Comparison of ENCODE assay signal across 10 cellular contexts in genomic region chr11:62806611-62807121, GRCh38. TPM values are rescaled to one million over a fixed set of nuclear protein-coding genes. Genes with fewer than 3 reads are reported as not detected.
DNase-seq lines count a peak whose midpoint lies in the region; ATAC-seq, FAIRE-seq and TF ChIP-seq lines count a peak whose summit lies in the region.
"Had no signal": no experiment of that assay in that cellular context is flagged by ENCODE, and none has a peak within 500 bp of the region (broad histone marks: within the 10 kb centered on the region; RNA-seq: fewer than 3 reads in every experiment).

No MANE protein-coding gene starts in this region.

- no peaks in the 10 kb centered on the region for H3K9me3 Mint-ChIP-seq in activated CD8-positive, alpha-beta memory T cell treated with anti-CD3 and anti-CD28 coated beads, Interleukin-2, amount 10 ng/mL, durations not matched to agents 7 days and 5 days (ENCODE audit: low read depth)
- no peaks in the 10 kb centered on the region for H3K9me3 Mint-ChIP-seq in activated T-helper 2 cell treated with anti-CD3 and anti-CD28 coated beads, Interferon-gamma antibody, Interleukin-2, Interleukin-4, amounts not matched to agents 10 μg/mL and 5 μg/mL and 100 μg/mL, durations not matched to agents 14 hours and 24 hours and 36 hours

- intact Hi-C loops in activated T-helper 2 cell treated with anti-CD3 and anti-CD28 coated beads, Interferon-gamma antibody, Interleukin-2, Interleukin-4, amounts not matched to agents 10 μg/mL and 5 μg/mL and 100 μg/mL, durations not matched to agents 14 hours and 24 hours and 36 hours (cut with micrococcal nuclease), result no loop called here

- TF ChIP-seq CTCF in tibial nerve (IDR thresholded peaks at IDR 0.05), result no peak

- H3K4me1 Mint-ChIP-seq in activated CD8-positive, alpha-beta memory T cell treated with anti-CD3 and anti-CD28 coated beads, Interleukin-2, amount 10 ng/mL, durations not matched to agents 7 days and 5 days, result peaks cover 48% of the 10 kb centered on the region
- peaks cover 27% of the 10 kb centered on the region for H3K4me1 Mint-ChIP-seq in activated T-helper 2 cell treated with anti-CD3 and anti-CD28 coated beads, Interferon-gamma antibody, Interleukin-2, Interleukin-4, amounts not matched to agents 10 μg/mL and 5 μg/mL and 100 μg/mL, durations not matched to agents 14 hours and 24 hours and 36 hours (ENCODE audit: low read depth)

- no peak overlapping the region for H3K27ac ChIP-seq in iPS-18a (ENCODE audit: low read length)
- H3K27ac ChIP-seq in tibial nerve, result peak overlapping the region in 3 of 4 donors; percentile 92 to 95 (median 95)

- H3K4me1 ChIP-seq in iPS-18a (ENCODE audit: control insufficient read depth, low read depth, low read length) (peaks cover 4% of the 10 kb centered on the region), tibial nerve (peaks cover 0 to 39% (median 16%) of the 10 kb centered on the region in 4 donors)

- ATAC-seq in activated CD8-positive, alpha-beta memory T cell treated with anti-CD3 and anti-CD28 coated beads, Interleukin-2, amount 10 ng/mL, durations not matched to agents 7 days and 5 days, result no peak
- ATAC-seq in GM21447 (IDR thresholded peaks at IDR 0.05; ENCODE audit: unreplicated experiment), result no peak

- no peaks in the 10 kb centered on the region for H3K27me3 Mint-ChIP-seq in activated CD8-positive, alpha-beta memory T cell treated with anti-CD3 and anti-CD28 coated beads, Interleukin-2, amount 10 ng/mL, durations not matched to agents 7 days and 5 days
- no peaks in the 10 kb centered on the region for H3K27me3 Mint-ChIP-seq in activated T-helper 2 cell treated with anti-CD3 and anti-CD28 coated beads, Interferon-gamma antibody, Interleukin-2, Interleukin-4, amounts not matched to agents 10 μg/mL and 5 μg/mL and 100 μg/mL, durations not matched to agents 14 hours and 24 hours and 36 hours (ENCODE audit: low read depth)

- no peak for TF ChIP-seq POLR2A in tibial nerve (IDR thresholded peaks at IDR 0.05)

- TF ChIP-seq EP300 in tibial nerve (IDR thresholded peaks at IDR 0.05), result no peak

- peaks cover 17% of the 10 kb centered on the region for H3K36me3 ChIP-seq in iPS-18a (ENCODE audit: control insufficient read depth, low read depth, low read length)
- peaks cover 0 to 31% (median 6%) of the 10 kb centered on the region in 3 donors for H3K36me3 ChIP-seq in tibial nerve

- H3K36me3 Mint-ChIP-seq in activated CD8-positive, alpha-beta memory T cell treated with anti-CD3 and anti-CD28 coated beads, Interleukin-2, amount 10 ng/mL, durations not matched to agents 7 days and 5 days, result peaks cover 23% of the 10 kb centered on the region
- peaks cover 42% of the 10 kb centered on the region for H3K36me3 Mint-ChIP-seq in activated T-helper 2 cell treated with anti-CD3 and anti-CD28 coated beads, Interferon-gamma antibody, Interleukin-2, Interleukin-4, amounts not matched to agents 10 μg/mL and 5 μg/mL and 100 μg/mL, durations not matched to agents 14 hours and 24 hours and 36 hours (ENCODE audit: low read depth)

- H3K27me3 ChIP-seq in iPS-18a (ENCODE audit: control insufficient read depth, insufficient read depth, low read length) (no peaks in the 10 kb centered on the region), tibial nerve (no peaks in the 10 kb centered on the region)

- CTCF ChIA-PET in activated CD8-positive, alpha-beta memory T cell treated with anti-CD3 and anti-CD28 coated beads, Interleukin-2, amount 10 ng/mL, durations not matched to agents 7 days and 5 days (lab: Charles Lee), result interaction anchor here (1.1 to 3.2 kb wide), 8 partner anchors 9 to 215 kb away, joined by 3 to 24 read pairs (median 5); partner anchors contain the start of genes SLC3A2, TMEM179B and TUT1

- no peak for FAIRE-seq in frontal cortex (lab: Jason Lieb, UNC)

- H3K9me3 ChIP-seq in iPS-18a (ENCODE audit: control insufficient read depth, low read depth, low read length) (no peaks in the 10 kb centered on the region), tibial nerve (no peaks in the 10 kb centered on the region)

- no peak overlapping the region for H3K9ac ChIP-seq in iPS-18a (ENCODE audit: low read length)

- peak overlapping the region; percentile 99 for H3K4me3 Mint-ChIP-seq in activated CD8-positive, alpha-beta memory T cell treated with anti-CD3 and anti-CD28 coated beads, Interleukin-2, amount 10 ng/mL, durations not matched to agents 7 days and 5 days
- H3K4me3 Mint-ChIP-seq in activated T-helper 2 cell treated with anti-CD3 and anti-CD28 coated beads, Interferon-gamma antibody, Interleukin-2, Interleukin-4, amounts not matched to agents 10 μg/mL and 5 μg/mL and 100 μg/mL, durations not matched to agents 14 hours and 24 hours and 36 hours (ENCODE audit: low read depth), result peak overlapping the region; percentile 98

- H3K4me3 ChIP-seq in iPS-18a (ENCODE audit: low read length) (peak overlapping the region; percentile 83), tibial nerve (no peak overlapping the region)

- 55 to 75% methylated on average over 4 to 5 of the region's 5 CpGs for WGBS in tibial nerve, 2 donors

- DNase-seq in activated CD8-positive, alpha-beta memory T cell treated with anti-CD3 and anti-CD28 coated beads, Interleukin-2, amount 10 ng/mL, durations not matched to agents 7 days and 5 days, result no peak
- DNase-seq in activated CD8-positive, alpha-beta memory T cell treated with anti-CD3 and anti-CD28 coated beads, Interleukin-2, amount 50 U/mL, for 48 hours, result no peak
- no peak for DNase-seq in activated T-helper 2 cell treated with anti-CD3 and anti-CD28 coated beads, Interferon-gamma antibody, Interleukin-2, Interleukin-4, amounts not matched to agents 10 μg/mL and 5 μg/mL and 100 μg/mL, durations not matched to agents 14 hours and 24 hours and 36 hours (ENCODE audit: low spot score)
- DNase-seq in tibial nerve (ENCODE audit: low spot score in 2 of 2), result peak in 1 of 2 donors; percentile 18
- DNase-seq in HuH-7 (ENCODE audit: low spot score), result no peak
- no peak for DNase-seq in frontal cortex (ENCODE audit: low spot score in 2 of 2)

- H3K27ac Mint-ChIP-seq in activated CD8-positive, alpha-beta memory T cell treated with anti-CD3 and anti-CD28 coated beads, Interleukin-2, amount 10 ng/mL, durations not matched to agents 7 days and 5 days, result peak overlapping the region; percentile 98
- H3K27ac Mint-ChIP-seq in activated T-helper 2 cell treated with anti-CD3 and anti-CD28 coated beads, Interferon-gamma antibody, Interleukin-2, Interleukin-4, amounts not matched to agents 10 μg/mL and 5 μg/mL and 100 μg/mL, durations not matched to agents 14 hours and 24 hours and 36 hours, result no peak overlapping the region

RNA-seq across cellular contexts. Expression of gene NXF1, which starts 1.4 kb away (rescaled TPM):
- total RNA-seq in activated CD8-positive, alpha-beta memory T cell treated with anti-CD3 and anti-CD28 coated beads, Interleukin-2, amount 10 ng/mL, durations not matched to agents 7 days and 5 days, result 100 to 1,000 TPM in 1 of 2 experiments, 10 to 100 TPM in 1; 93.6 to 120 TPM
- total RNA-seq in activated T-helper 2 cell treated with anti-CD3 and anti-CD28 coated beads, Interferon-gamma antibody, Interleukin-2, Interleukin-4, amounts not matched to agents 10 μg/mL and 5 μg/mL and 100 μg/mL, durations not matched to agents 14 hours and 24 hours and 36 hours, result 134 and 139 TPM in 2 replicates
- total RNA-seq in tibial nerve (10 to 100 TPM; 51.3 to 94.4 (median 67.0) TPM), frontal cortex (10.6 TPM)

RNA-seq across cellular contexts. Expression of gene TMEM223, which starts 14.9 kb away (rescaled TPM):
- total RNA-seq in activated CD8-positive, alpha-beta memory T cell treated with anti-CD3 and anti-CD28 coated beads, Interleukin-2, amount 10 ng/mL, durations not matched to agents 7 days and 5 days, result 10 to 100 TPM; 14.4 to 17.9 TPM
- 13.4 and 14.0 TPM in 2 replicates for total RNA-seq in activated T-helper 2 cell treated with anti-CD3 and anti-CD28 coated beads, Interferon-gamma antibody, Interleukin-2, Interleukin-4, amounts not matched to agents 10 μg/mL and 5 μg/mL and 100 μg/mL, durations not matched to agents 14 hours and 24 hours and 36 hours
- 10 to 100 TPM; 22.9 to 40.4 (median 31.3) TPM for total RNA-seq in tibial nerve
- total RNA-seq in frontal cortex, result 14.7 TPM

RNA-seq across cellular contexts. Expression of gene TMEM179B, which starts 19.5 kb away (rescaled TPM):
- total RNA-seq in activated CD8-positive, alpha-beta memory T cell treated with anti-CD3 and anti-CD28 coated beads, Interleukin-2, amount 10 ng/mL, durations not matched to agents 7 days and 5 days, result 10 to 100 TPM; 42.4 to 43.0 TPM
- 34.6 and 35.9 TPM in 2 replicates for total RNA-seq in activated T-helper 2 cell treated with anti-CD3 and anti-CD28 coated beads, Interferon-gamma antibody, Interleukin-2, Interleukin-4, amounts not matched to agents 10 μg/mL and 5 μg/mL and 100 μg/mL, durations not matched to agents 14 hours and 24 hours and 36 hours
- 100 to 1,000 TPM in 1 of 4 donors, 10 to 100 TPM in 3; 80.8 to 105 (median 94.9) TPM for total RNA-seq in tibial nerve
- total RNA-seq in frontal cortex, result 17.1 TPM

RNA-seq across cellular contexts. Expression of gene STX5, which starts 25.2 kb away (rescaled TPM):
- total RNA-seq in activated CD8-positive, alpha-beta memory T cell treated with anti-CD3 and anti-CD28 coated beads, Interleukin-2, amount 10 ng/mL, durations not matched to agents 7 days and 5 days, result 10 to 100 TPM; 30.8 to 38.4 TPM
- total RNA-seq in activated T-helper 2 cell treated with anti-CD3 and anti-CD28 coated beads, Interferon-gamma antibody, Interleukin-2, Interleukin-4, amounts not matched to agents 10 μg/mL and 5 μg/mL and 100 μg/mL, durations not matched to agents 14 hours and 24 hours and 36 hours, result 37.4 and 41.9 TPM in 2 replicates
- total RNA-seq in tibial nerve, result 10 to 100 TPM; 25.9 to 39.1 (median 29.2) TPM
- 31.0 TPM for total RNA-seq in frontal cortex

RNA-seq across cellular contexts. Expression of gene TEX54, which starts 26.0 kb away (rescaled TPM):
- total RNA-seq in activated CD8-positive, alpha-beta memory T cell treated with anti-CD3 and anti-CD28 coated beads, Interleukin-2, amount 10 ng/mL, durations not matched to agents 7 days and 5 days, result not detected
- total RNA-seq in activated T-helper 2 cell treated with anti-CD3 and anti-CD28 coated beads, Interferon-gamma antibody, Interleukin-2, Interleukin-4, amounts not matched to agents 10 μg/mL and 5 μg/mL and 100 μg/mL, durations not matched to agents 14 hours and 24 hours and 36 hours, result 1.2 TPM in 1 of 2 replicates, not detected in the other
- total RNA-seq in tibial nerve (not detected), frontal cortex (not detected)
- total RNA-seq: lower leg skin, SK-MEL-5 had no signal
